Comparison of ENCODE assay signal across 22 cellular contexts in genomic region chr22:50032109-50032871, GRCh38. TPM values are rescaled to one million over a fixed set of nuclear protein-coding genes. Genes with fewer than 3 reads are reported as not detected.
DNase-seq lines count a peak whose midpoint lies in the region; ATAC-seq and TF ChIP-seq lines count a peak whose summit lies in the region.
"Had no signal": no experiment of that assay in that cellular context is flagged by ENCODE, and none has a peak within 500 bp of the region (broad histone marks: within the 10 kb centered on the region; RNA-seq: fewer than 3 reads in every experiment).

No MANE protein-coding gene starts in this region.

- no peak for TF ChIP-seq CTCF in coronary artery (IDR thresholded peaks at IDR 0.05)

- intact Hi-C loops in posterior vena cava (cut with DNase I), result no loop called here

- no peak overlapping the region for H3K27ac ChIP-seq in coronary artery

- peak; percentile 59 for DNase-seq in activated effector memory CD4-positive, alpha-beta T cell treated with anti-CD3 and anti-CD28 coated beads, Interleukin-2, amount 50 U/mL, for 16 hours
- DNase-seq in activated effector memory CD4-positive, alpha-beta T cell treated with Interleukin-2 at 50 U/mL for 16 hours, result no peak
- peak; percentile 69 for DNase-seq in coronary artery (ENCODE audit: low spot score)
- peak; percentile 70 for DNase-seq in posterior vena cava (ENCODE audit: low spot score)
- DNase-seq in NCI-H2107 treated with DMSO at 0.1 percent for 48 hours (lab: John Stamatoyannopoulos, UW; ENCODE audit: unreplicated experiment), result no peak
- DNase-seq in HT-29 (ENCODE audit: low spot score), result no peak
- DNase-seq: C1 segment of cervical spinal cord; DMS79; Kasumi-1; MG63; NCI-H1048; NCI-H1436; NCI-H2029; NCI-H2171 treated with DMSO at 0.1 percent for 48 hours; NCI-H446 treated with DMSO at 0.1 percent for 48 hours; NCI-H69; NK-92 treated with Interleukin-12 subunit alpha and Interleukin-12 subunit beta, amount 100 ng/mL, for 24 hours; SHP77 had no signal

- ATAC-seq in activated CD4-positive, CD25-positive, alpha-beta regulatory T cell treated with anti-CD3 and anti-CD28 coated beads, Interleukin-2, amount 50 U/mL, for 24 hours, result no peak
- ATAC-seq: GM23338, HCT116 had no signal

- no peak overlapping the region for H3K4me3 ChIP-seq in coronary artery
- H3K4me3 ChIP-seq: GM23338, MG63 had no signal

RNA-seq across cellular contexts. Expression of gene IL17REL, which starts 19.7 kb away (rescaled TPM):
- not detected for total RNA-seq in posterior vena cava
- 0.03 and 0.13 TPM in 2 replicates for total RNA-seq in HT-29 (2014; rRNA removed; shearing (Covaris generic))

RNA-seq across cellular contexts. Expression of gene TTLL8, which starts 25.8 kb away (rescaled TPM):
- not detected for total RNA-seq in posterior vena cava
- not detected in 2 replicates for total RNA-seq in HT-29 (2014; rRNA removed; shearing (Covaris generic))
- total RNA-seq: CD8-positive, alpha-beta memory T cell; GM23338 had no signal

RNA-seq across cellular contexts. Expression of gene MLC1, which starts 52.9 kb away (rescaled TPM):
- under 1 TPM; 0.19 to 0.28 TPM for total RNA-seq in posterior vena cava
- not detected in 2 replicates for total RNA-seq in HT-29 (2014; rRNA removed; shearing (Covaris generic))
- total RNA-seq: GM23338 had no signal

RNA-seq across cellular contexts. Expression of gene MOV10L1, which starts 57.5 kb away (rescaled TPM):
- under 1 TPM; 0.43 to 0.56 TPM for total RNA-seq in posterior vena cava
- total RNA-seq in HT-29 (2014; rRNA removed; shearing (Covaris generic)), result not detected in 2 replicates
- total RNA-seq: CD8-positive, alpha-beta memory T cell had no signal

Comparison
In these comparisons a context has a peak if more than half of its experiments do, and no peak if none do; other contexts are left out.
1. DNase-seq: peak in activated effector memory CD4-positive, alpha-beta T cell treated with anti-CD3 and anti-CD28 coated beads, Interleukin-2, amount 50 U/mL, for 16 hours (single experiment), coronary artery (single experiment) and posterior vena cava (single experiment); none in activated effector memory CD4-positive, alpha-beta T cell treated with Interleukin-2 at 50 U/mL for 16 hours (single experiment), NCI-H2107 treated with DMSO at 0.1 percent for 48 hours (single experiment) and HT-29 (single experiment).